1 cellular context compared by ENCODE assay signal in the genomic region with DNA sequence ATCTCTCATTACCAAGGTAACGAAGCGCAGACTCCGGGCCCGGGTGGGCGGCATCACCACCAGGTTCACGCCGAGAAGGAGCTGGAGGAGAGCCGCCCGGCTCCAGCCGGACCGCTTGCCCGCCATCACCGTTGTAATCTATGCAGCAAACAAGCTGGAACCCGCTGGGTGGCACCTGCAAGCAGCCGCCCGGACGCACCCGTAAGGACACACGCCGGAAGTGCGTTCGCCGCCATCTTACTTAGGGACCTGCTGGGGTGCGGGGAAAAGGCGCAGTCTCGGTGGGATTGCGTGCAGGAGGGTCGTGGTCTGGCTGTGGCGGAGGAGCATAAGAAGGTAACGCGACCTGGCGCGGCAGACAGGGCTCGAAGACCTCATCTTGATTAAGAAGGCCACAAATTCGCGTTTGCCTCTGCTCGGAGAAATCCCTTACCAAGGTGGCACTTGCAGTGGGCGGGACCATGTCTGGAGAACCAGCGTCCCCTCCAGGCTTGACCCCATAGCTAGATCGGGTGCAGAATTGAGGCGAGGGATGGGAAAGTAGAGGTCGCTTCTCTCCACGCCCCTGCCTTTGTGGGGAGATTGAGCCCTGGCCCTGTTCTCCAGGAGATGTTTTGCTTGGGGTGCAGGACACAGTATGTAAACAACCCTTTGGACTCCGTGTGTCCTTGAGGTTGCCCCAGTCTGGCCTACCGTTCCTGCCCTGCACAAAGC.
A peak's percentile ranks its signal among the peaks of the same experiment; 100 is the strongest.
TF ChIP-seq lines count a peak whose summit lies in the region.

A gene with protein sequence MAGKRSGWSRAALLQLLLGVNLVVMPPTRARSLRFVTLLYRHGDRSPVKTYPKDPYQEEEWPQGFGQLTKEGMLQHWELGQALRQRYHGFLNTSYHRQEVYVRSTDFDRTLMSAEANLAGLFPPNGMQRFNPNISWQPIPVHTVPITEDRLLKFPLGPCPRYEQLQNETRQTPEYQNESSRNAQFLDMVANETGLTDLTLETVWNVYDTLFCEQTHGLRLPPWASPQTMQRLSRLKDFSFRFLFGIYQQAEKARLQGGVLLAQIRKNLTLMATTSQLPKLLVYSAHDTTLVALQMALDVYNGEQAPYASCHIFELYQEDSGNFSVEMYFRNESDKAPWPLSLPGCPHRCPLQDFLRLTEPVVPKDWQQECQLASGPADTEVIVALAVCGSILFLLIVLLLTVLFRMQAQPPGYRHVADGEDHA (minus strand): TSS at position 151 of the 714 bp plus-strand sequence. CDS start 25 bp downstream, at position 126.

TF ChIP-seq in GM12878, 131 proteins besides CTCF, POLR2A, EP300 and RAD21 (continued from another document and continues in another):
- TF ChIP-seq POU2F2 (IDR thresholded peaks at IDR 0.05; ENCODE audit: borderline replicate concordance, low read depth, low read length) (peak; percentile 97), MTA2 (IDR thresholded peaks at IDR 0.05; ENCODE audit: low read depth) (no peak), BHLHE40 (IDR thresholded peaks at IDR 0.05; ENCODE audit: borderline replicate concordance in 1 of 2, low read depth in 2 of 2, low read length in 1 of 2) (peak; percentile 50 to 69; a peak in 3 of 4 replicates), FOXM1 (IDR thresholded peaks at IDR 0.05; ENCODE audit: low read depth, low read length) (no peak; the same call in 1 of the 2 replicates), RELA (IDR thresholded peaks at IDR 0.05; ENCODE audit: borderline replicate concordance, partially characterized antibody) (peak; percentile 89), NR2F1 (conservative IDR thresholded peaks at IDR 0.05) (peak; percentile 83), DPF2 (IDR thresholded peaks at IDR 0.05) (peak; percentile 24; the same call in 1 of the 2 replicates), YY1 (IDR thresholded peaks at IDR 0.05; ENCODE audit: low read depth, low read length) (peak; percentile 100), RBBP5 (conservative IDR thresholded peaks at IDR 0.05) (no peak), CHD1 (IDR thresholded peaks at IDR 0.05; ENCODE audit: low read depth, low read length) (no peak; the same call in 1 of the 2 replicates), EGR1 (IDR thresholded peaks at IDR 0.05; ENCODE audit: borderline replicate concordance in 1 of 2, low read depth in 2 of 2, low read length in 2 of 2) (peak; percentile 56 to 74; a peak in 2 of 3 replicates), PML (IDR thresholded peaks at IDR 0.05; ENCODE audit: low read length) (peak; percentile 90), NFIC (IDR thresholded peaks at IDR 0.05; ENCODE audit: low read depth, low read length) (no peak; the same call in 1 of the 2 replicates), SP1 (IDR thresholded peaks at IDR 0.05; ENCODE audit: low read depth, low read length) (peak; percentile 76), TCF7 (IDR thresholded peaks at IDR 0.05; ENCODE audit: borderline replicate concordance) (0 out of 2 replicates have a peak, but pooled peaks have one; percentile 58), IKZF2 (IDR thresholded peaks at IDR 0.05) (peak in 1 of 2 experiments; percentile 14; a peak in 1 of 4 replicates), SREBF2 (IDR thresholded peaks at IDR 0.05; ENCODE audit: low read length) (no peak), MYC (IDR thresholded peaks at IDR 0.05; ENCODE audit: insufficient read depth, insufficient read length, insufficient replicate concordance, low read length, severe bottlenecking) (peak; percentile 49), TARDBP (IDR thresholded peaks at IDR 0.05; ENCODE audit: borderline replicate concordance) (peak; percentile 92), RUNX3 (IDR thresholded peaks at IDR 0.05; ENCODE audit: low read length) (peak; percentile 67), HDAC2 (IDR thresholded peaks at IDR 0.05) (no peak), RB1 (IDR thresholded peaks at IDR 0.05; ENCODE audit: borderline replicate concordance) (peak; percentile 98), FOS (IDR thresholded peaks at IDR 0.05; ENCODE audit: borderline replicate concordance, extremely low read depth, insufficient read length) (no peak), IRF4 (IDR thresholded peaks at IDR 0.05; ENCODE audit: low read depth, low read length) (peak; percentile 27; the same call in 1 of the 2 replicates), STAT3 (IDR thresholded peaks at IDR 0.05; ENCODE audit: low read depth, low read length) (no peak), CEBPB (IDR thresholded peaks at IDR 0.05; ENCODE audit: borderline replicate concordance in 1 of 2, low read depth in 2 of 2, low read length in 2 of 2) (no peak), ZNF274 (IDR thresholded peaks at IDR 0.05; ENCODE audit: insufficient read depth, insufficient read length) (no peak), ATF7 (IDR thresholded peaks at IDR 0.05; ENCODE audit: low read depth) (peak; percentile 44; the same call in 1 of the 2 replicates)
- TF ChIP-seq, protein P1, sequence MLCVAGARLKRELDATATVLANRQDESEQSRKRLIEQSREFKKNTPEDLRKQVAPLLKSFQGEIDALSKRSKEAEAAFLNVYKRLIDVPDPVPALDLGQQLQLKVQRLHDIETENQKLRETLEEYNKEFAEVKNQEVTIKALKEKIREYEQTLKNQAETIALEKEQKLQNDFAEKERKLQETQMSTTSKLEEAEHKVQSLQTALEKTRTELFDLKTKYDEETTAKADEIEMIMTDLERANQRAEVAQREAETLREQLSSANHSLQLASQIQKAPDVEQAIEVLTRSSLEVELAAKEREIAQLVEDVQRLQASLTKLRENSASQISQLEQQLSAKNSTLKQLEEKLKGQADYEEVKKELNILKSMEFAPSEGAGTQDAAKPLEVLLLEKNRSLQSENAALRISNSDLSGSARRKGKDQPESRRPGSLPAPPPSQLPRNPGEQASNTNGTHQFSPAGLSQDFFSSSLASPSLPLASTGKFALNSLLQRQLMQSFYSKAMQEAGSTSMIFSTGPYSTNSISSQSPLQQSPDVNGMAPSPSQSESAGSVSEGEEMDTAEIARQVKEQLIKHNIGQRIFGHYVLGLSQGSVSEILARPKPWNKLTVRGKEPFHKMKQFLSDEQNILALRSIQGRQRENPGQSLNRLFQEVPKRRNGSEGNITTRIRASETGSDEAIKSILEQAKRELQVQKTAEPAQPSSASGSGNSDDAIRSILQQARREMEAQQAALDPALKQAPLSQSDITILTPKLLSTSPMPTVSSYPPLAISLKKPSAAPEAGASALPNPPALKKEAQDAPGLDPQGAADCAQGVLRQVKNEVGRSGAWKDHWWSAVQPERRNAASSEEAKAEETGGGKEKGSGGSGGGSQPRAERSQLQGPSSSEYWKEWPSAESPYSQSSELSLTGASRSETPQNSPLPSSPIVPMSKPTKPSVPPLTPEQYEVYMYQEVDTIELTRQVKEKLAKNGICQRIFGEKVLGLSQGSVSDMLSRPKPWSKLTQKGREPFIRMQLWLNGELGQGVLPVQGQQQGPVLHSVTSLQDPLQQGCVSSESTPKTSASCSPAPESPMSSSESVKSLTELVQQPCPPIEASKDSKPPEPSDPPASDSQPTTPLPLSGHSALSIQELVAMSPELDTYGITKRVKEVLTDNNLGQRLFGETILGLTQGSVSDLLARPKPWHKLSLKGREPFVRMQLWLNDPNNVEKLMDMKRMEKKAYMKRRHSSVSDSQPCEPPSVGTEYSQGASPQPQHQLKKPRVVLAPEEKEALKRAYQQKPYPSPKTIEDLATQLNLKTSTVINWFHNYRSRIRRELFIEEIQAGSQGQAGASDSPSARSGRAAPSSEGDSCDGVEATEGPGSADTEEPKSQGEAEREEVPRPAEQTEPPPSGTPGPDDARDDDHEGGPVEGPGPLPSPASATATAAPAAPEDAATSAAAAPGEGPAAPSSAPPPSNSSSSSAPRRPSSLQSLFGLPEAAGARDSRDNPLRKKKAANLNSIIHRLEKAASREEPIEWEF (IDR thresholded peaks at IDR 0.05; ENCODE audit: insufficient replicate concordance, low read depth, low read length): no peak
- TF ChIP-seq, protein P2, sequence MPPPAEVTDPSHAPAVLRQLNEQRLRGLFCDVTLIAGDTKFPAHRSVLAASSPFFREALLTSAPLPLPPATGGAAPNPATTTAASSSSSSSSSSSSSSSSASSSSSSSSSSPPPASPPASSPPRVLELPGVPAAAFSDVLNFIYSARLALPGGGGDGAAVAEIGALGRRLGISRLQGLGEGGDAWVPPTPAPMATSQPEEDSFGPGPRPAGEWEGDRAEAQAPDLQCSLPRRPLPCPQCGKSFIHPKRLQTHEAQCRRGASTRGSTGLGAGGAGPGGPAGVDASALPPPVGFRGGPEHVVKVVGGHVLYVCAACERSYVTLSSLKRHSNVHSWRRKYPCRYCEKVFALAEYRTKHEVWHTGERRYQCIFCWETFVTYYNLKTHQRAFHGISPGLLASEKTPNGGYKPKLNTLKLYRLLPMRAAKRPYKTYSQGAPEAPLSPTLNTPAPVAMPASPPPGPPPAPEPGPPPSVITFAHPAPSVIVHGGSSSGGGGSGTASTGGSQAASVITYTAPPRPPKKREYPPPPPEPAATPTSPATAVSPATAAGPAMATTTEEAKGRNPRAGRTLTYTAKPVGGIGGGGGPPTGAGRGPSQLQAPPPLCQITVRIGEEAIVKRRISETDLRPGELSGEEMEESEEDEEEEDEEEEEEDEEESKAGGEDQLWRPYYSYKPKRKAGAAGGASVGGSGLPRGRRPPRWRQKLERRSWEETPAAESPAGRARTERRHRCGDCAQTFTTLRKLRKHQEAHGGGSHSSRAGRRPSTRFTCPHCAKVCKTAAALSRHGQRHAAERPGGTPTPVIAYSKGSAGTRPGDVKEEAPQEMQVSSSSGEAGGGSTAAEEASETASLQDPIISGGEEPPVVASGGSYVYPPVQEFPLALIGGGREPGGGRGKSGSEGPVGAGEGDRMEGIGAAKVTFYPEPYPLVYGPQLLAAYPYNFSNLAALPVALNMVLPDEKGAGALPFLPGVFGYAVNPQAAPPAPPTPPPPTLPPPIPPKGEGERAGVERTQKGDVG (CRISPR knock-in tag; IDR thresholded peaks at IDR 0.05): no peak
- TF ChIP-seq, protein P3, sequence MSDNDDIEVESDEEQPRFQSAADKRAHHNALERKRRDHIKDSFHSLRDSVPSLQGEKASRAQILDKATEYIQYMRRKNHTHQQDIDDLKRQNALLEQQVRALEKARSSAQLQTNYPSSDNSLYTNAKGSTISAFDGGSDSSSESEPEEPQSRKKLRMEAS (IDR thresholded peaks at IDR 0.05; ENCODE audit: low read depth, low read length): peak; percentile 58; the same call in 1 of the 2 replicates
- TF ChIP-seq, protein P4, sequence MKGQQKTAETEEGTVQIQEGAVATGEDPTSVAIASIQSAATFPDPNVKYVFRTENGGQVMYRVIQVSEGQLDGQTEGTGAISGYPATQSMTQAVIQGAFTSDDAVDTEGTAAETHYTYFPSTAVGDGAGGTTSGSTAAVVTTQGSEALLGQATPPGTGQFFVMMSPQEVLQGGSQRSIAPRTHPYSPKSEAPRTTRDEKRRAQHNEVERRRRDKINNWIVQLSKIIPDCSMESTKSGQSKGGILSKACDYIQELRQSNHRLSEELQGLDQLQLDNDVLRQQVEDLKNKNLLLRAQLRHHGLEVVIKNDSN (IDR thresholded peaks at IDR 0.05; ENCODE audit: borderline replicate concordance, extremely low read length, insufficient read depth, low read depth, low read length): peak; percentile 18
- TF ChIP-seq, protein P5, sequence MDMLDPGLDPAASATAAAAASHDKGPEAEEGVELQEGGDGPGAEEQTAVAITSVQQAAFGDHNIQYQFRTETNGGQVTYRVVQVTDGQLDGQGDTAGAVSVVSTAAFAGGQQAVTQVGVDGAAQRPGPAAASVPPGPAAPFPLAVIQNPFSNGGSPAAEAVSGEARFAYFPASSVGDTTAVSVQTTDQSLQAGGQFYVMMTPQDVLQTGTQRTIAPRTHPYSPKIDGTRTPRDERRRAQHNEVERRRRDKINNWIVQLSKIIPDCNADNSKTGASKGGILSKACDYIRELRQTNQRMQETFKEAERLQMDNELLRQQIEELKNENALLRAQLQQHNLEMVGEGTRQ (IDR thresholded peaks at IDR 0.05; ENCODE audit: borderline replicate concordance, low read depth, low read length): no peak
- TF ChIP-seq, protein P6, sequence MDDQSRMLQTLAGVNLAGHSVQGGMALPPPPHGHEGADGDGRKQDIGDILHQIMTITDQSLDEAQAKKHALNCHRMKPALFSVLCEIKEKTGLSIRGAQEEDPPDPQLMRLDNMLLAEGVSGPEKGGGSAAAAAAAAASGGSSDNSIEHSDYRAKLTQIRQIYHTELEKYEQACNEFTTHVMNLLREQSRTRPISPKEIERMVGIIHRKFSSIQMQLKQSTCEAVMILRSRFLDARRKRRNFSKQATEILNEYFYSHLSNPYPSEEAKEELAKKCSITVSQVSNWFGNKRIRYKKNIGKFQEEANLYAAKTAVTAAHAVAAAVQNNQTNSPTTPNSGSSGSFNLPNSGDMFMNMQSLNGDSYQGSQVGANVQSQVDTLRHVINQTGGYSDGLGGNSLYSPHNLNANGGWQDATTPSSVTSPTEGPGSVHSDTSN (IDR thresholded peaks at IDR 0.05; ENCODE audit: insufficient replicate concordance, low read depth, low read length): peak; percentile 18
- TF ChIP-seq, protein P7, sequence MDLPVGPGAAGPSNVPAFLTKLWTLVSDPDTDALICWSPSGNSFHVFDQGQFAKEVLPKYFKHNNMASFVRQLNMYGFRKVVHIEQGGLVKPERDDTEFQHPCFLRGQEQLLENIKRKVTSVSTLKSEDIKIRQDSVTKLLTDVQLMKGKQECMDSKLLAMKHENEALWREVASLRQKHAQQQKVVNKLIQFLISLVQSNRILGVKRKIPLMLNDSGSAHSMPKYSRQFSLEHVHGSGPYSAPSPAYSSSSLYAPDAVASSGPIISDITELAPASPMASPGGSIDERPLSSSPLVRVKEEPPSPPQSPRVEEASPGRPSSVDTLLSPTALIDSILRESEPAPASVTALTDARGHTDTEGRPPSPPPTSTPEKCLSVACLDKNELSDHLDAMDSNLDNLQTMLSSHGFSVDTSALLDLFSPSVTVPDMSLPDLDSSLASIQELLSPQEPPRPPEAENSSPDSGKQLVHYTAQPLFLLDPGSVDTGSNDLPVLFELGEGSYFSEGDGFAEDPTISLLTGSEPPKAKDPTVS (IDR thresholded peaks at IDR 0.05; ENCODE audit: low read depth, low read length): no peak
- TF ChIP-seq, protein P8, sequence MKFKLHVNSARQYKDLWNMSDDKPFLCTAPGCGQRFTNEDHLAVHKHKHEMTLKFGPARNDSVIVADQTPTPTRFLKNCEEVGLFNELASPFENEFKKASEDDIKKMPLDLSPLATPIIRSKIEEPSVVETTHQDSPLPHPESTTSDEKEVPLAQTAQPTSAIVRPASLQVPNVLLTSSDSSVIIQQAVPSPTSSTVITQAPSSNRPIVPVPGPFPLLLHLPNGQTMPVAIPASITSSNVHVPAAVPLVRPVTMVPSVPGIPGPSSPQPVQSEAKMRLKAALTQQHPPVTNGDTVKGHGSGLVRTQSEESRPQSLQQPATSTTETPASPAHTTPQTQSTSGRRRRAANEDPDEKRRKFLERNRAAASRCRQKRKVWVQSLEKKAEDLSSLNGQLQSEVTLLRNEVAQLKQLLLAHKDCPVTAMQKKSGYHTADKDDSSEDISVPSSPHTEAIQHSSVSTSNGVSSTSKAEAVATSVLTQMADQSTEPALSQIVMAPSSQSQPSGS (IDR thresholded peaks at IDR 0.05; ENCODE audit: low read length): no peak
